11 cellular contexts compared by ENCODE assay signal in genomic region chr19:11580665-11581418, GRCh38. TPM values are rescaled to one million over a fixed set of nuclear protein-coding genes. Genes with fewer than 3 reads are reported as not detected.
DNase-seq lines count a peak whose midpoint lies in the region; ATAC-seq and TF ChIP-seq lines count a peak whose summit lies in the region.
"Had no signal": no experiment of that assay in that cellular context is flagged by ENCODE, and none has a peak within 500 bp of the region (broad histone marks: within the 10 kb centered on the region; RNA-seq: fewer than 3 reads in every experiment).

No MANE protein-coding gene starts in this region.

- peaks cover 2 to 16% (median 7%) of the 10 kb centered on the region in 3 donors for H3K27me3 Mint-ChIP-seq in CD14-positive monocyte (ENCODE audit: low read depth in 3 of 3)
- no peaks in the 10 kb centered on the region for H3K27me3 Mint-ChIP-seq in activated naive CD8-positive, alpha-beta T cell treated with anti-CD3 and anti-CD28 coated beads, Interleukin-2, amount 10 ng/mL, durations not matched to agents 7 days and 5 days

- H3K9ac ChIP-seq in smooth muscle cell (ENCODE audit: low read depth), result no peak overlapping the region

- H3K36me3 ChIP-seq in right lobe of liver, result no peaks in the 10 kb centered on the region
- H3K36me3 ChIP-seq in smooth muscle cell (ENCODE audit: low read depth), result no peaks in the 10 kb centered on the region

- H3K4me3 ChIP-seq in HL-60 (replicated peaks; ENCODE audit: insufficient read depth, low read length), result no peak overlapping the region
- H3K4me3 ChIP-seq in right lobe of liver, result no peak overlapping the region
- H3K4me3 ChIP-seq in smooth muscle cell, result no peak overlapping the region

- peaks cover 0 to 13% (median 0%) of the 10 kb centered on the region in 7 donors for H3K9me3 Mint-ChIP-seq in CD14-positive monocyte
- no peaks in the 10 kb centered on the region for H3K9me3 Mint-ChIP-seq in activated naive CD8-positive, alpha-beta T cell treated with anti-CD3 and anti-CD28 coated beads, Interleukin-2, amount 10 ng/mL, durations not matched to agents 7 days and 5 days

- H3K4me1 Mint-ChIP-seq in CD14-positive monocyte, result peaks cover 82% of the 10 kb centered on the region
- H3K4me1 Mint-ChIP-seq in activated naive CD8-positive, alpha-beta T cell treated with anti-CD3 and anti-CD28 coated beads, Interleukin-2, amount 10 ng/mL, durations not matched to agents 7 days and 5 days, result peaks cover 25% of the 10 kb centered on the region

- TF ChIP-seq CTCF in CD14-positive monocyte (IDR thresholded peaks at IDR 0.05) (no peak), HL-60 (IDR thresholded peaks at IDR 0.05; ENCODE audit: insufficient read depth, low read length) (no peak), right lobe of liver (IDR thresholded peaks at IDR 0.05) (no peak), smooth muscle cell (IDR thresholded peaks at IDR 0.05; ENCODE audit: borderline replicate concordance, insufficient read depth, poor library complexity, severe bottlenecking) (no peak)

- H3K27me3 ChIP-seq in HL-60 (ENCODE audit: insufficient read depth, poor library complexity, severe bottlenecking) (no peaks in the 10 kb centered on the region), right lobe of liver (no peaks in the 10 kb centered on the region), smooth muscle cell (ENCODE audit: low read depth) (peaks cover 14% of the 10 kb centered on the region)

- no peaks in the 10 kb centered on the region for H3K79me2 ChIP-seq in smooth muscle cell (ENCODE audit: low read depth)

- no peak overlapping the region for H3K4me2 ChIP-seq in smooth muscle cell

- intact Hi-C loops in CD14-positive monocyte (cut with micrococcal nuclease) (loop anchor here in 1 of 2 donors (5.0 kb wide), 1 partner anchor 54 kb away; the partner anchor contains the start of gene ECSIT), right lobe of liver (cut with DNase I) (no loop called here)

- H3F3A ChIP-seq in smooth muscle cell (ENCODE audit: low read depth), result no peaks in the 10 kb centered on the region

- H3K9me3 ChIP-seq in right lobe of liver (no peaks in the 10 kb centered on the region), smooth muscle cell (replicated peaks; ENCODE audit: low read depth) (no peaks in the 10 kb centered on the region)

- no peak for ATAC-seq in activated naive CD8-positive, alpha-beta T cell treated with anti-CD3 and anti-CD28 coated beads, Interleukin-2, amount 10 ng/mL, durations not matched to agents 7 days and 5 days (ENCODE audit: low read depth)
- peak; percentile 48 to 74 (median 54) for ATAC-seq in right lobe of liver
- no peak for ATAC-seq in GM19395 (IDR thresholded peaks at IDR 0.05; ENCODE audit: unreplicated experiment)

- H3K4me3 Mint-ChIP-seq in CD14-positive monocyte, result peak overlapping the region; percentile 60 to 70
- peak overlapping the region; percentile 83 for H3K4me3 Mint-ChIP-seq in activated naive CD8-positive, alpha-beta T cell treated with anti-CD3 and anti-CD28 coated beads, Interleukin-2, amount 10 ng/mL, durations not matched to agents 7 days and 5 days

- H3K27ac ChIP-seq in HL-60 (replicated peaks) (peak overlapping the region; percentile 17; the same call in 1 of the 2 replicates), right lobe of liver (peak overlapping the region in 1 of 3 donors; percentile 6), smooth muscle cell (ENCODE audit: low read depth) (no peak overlapping the region)

- no peak for TF ChIP-seq POLR2A in right lobe of liver (IDR thresholded peaks at IDR 0.05)

- peak overlapping the region; percentile 88 to 99 (median 97) for H3K27ac Mint-ChIP-seq in CD14-positive monocyte
- H3K27ac Mint-ChIP-seq in activated naive CD8-positive, alpha-beta T cell treated with anti-CD3 and anti-CD28 coated beads, Interleukin-2, amount 10 ng/mL, durations not matched to agents 7 days and 5 days, result peak overlapping the region; percentile 92

- no peaks in the 10 kb centered on the region for H4K20me1 ChIP-seq in smooth muscle cell (ENCODE audit: low read depth)

- DNase-seq in CD14-positive monocyte (ENCODE audit: low spot score), result peak; percentile 58
- no peak for DNase-seq in HL-60 (ENCODE audit: low read depth in 1 of 2, low spot score in 1 of 2)
- DNase-seq in activated naive CD8-positive, alpha-beta T cell treated with anti-CD3 and anti-CD28 coated beads, Interleukin-2, amount 10 ng/mL, durations not matched to agents 7 days and 5 days, result no peak
- peak in 1 of 3 donors; percentile 49 for DNase-seq in right lobe of liver
- DNase-seq in smooth muscle cell (lab: John Stamatoyannopoulos, UW; ENCODE audit: unreplicated experiment), result no peak
- no peak for DNase-seq in occipital lobe (lab: John Stamatoyannopoulos, UW)
- DNase-seq in SK-N-DZ (ENCODE audit: low spot score), result no peak
- DNase-seq: HCEC 1CT, NCI-H1930 had no signal

- H3K36me3 Mint-ChIP-seq in CD14-positive monocyte, result peaks cover under 1 to 6% of the 10 kb centered on the region in 2 donors
- H3K36me3 Mint-ChIP-seq in activated naive CD8-positive, alpha-beta T cell treated with anti-CD3 and anti-CD28 coated beads, Interleukin-2, amount 10 ng/mL, durations not matched to agents 7 days and 5 days, result peaks cover 5% of the 10 kb centered on the region

- WGBS in right lobe of liver (ENCODE audit: insufficient coverage, low coverage, low lambda C conversion rate, missing lambda C conversion rate), result 63% methylated on average over 9 of the region's 10 CpGs
- 83% methylated on average over 10 of the region's 10 CpGs for WGBS in smooth muscle cell (ENCODE audit: low lambda C conversion rate)

- H2AFZ ChIP-seq in smooth muscle cell (ENCODE audit: low read depth), result no peak overlapping the region

- POLR2A ChIA-PET in activated naive CD8-positive, alpha-beta T cell treated with anti-CD3 and anti-CD28 coated beads, Interleukin-2, amount 10 ng/mL, durations not matched to agents 7 days and 5 days (lab: Charles Lee), result interaction anchor here (0.7 to 2.0 kb wide), 5 partner anchors 13 to 480 kb away, joined by 3 to 9 read pairs (median 9); partner anchors contain the start of genes ELOF1 and ZNF627

- peaks cover 0 to 5% (median 0%) of the 10 kb centered on the region in 4 donors for H3K4me1 ChIP-seq in right lobe of liver
- no peaks in the 10 kb centered on the region for H3K4me1 ChIP-seq in smooth muscle cell (ENCODE audit: low read depth)

RNA-seq across cellular contexts. Expression of gene ACP5, which starts 3.4 kb away (rescaled TPM):
- 10 to 100 TPM; 20.1 to 31.2 TPM for polyA plus RNA-seq in CD14-positive monocyte
- 10 to 100 TPM; 32.0 to 35.0 TPM for total RNA-seq in activated naive CD8-positive, alpha-beta T cell treated with anti-CD3 and anti-CD28 coated beads, Interleukin-2, amount 10 ng/mL, durations not matched to agents 7 days and 5 days
- total RNA-seq in right lobe of liver, result 10 to 100 TPM; 10.4 to 28.5 (median 21.5) TPM
- total RNA-seq in smooth muscle cell, result 1.9 and 19.8 TPM in 2 replicates
- polyA plus RNA-seq in smooth muscle cell, result 0.89 and 1.9 TPM in 2 replicates
- total RNA-seq in occipital lobe, result 0.78 TPM
- 4.1 and 6.8 TPM in 2 replicates for polyA plus RNA-seq in SK-N-DZ (2014; cell fraction: cytosol; rRNA removed)
- 3.3 and 5.2 TPM in 2 replicates for polyA plus RNA-seq in SK-N-DZ (2014; cell fraction: nucleus; rRNA removed)

RNA-seq across cellular contexts. Expression of gene ZNF627, which starts 16.4 kb away (rescaled TPM):
- polyA plus RNA-seq in CD14-positive monocyte, result 1 to 10 TPM; 3.4 to 3.7 TPM
- 1 to 10 TPM; 9.0 to 9.6 TPM for total RNA-seq in activated naive CD8-positive, alpha-beta T cell treated with anti-CD3 and anti-CD28 coated beads, Interleukin-2, amount 10 ng/mL, durations not matched to agents 7 days and 5 days
- total RNA-seq in right lobe of liver, result 1 to 10 TPM; 2.7 to 5.4 (median 4.6) TPM
- 24.1 and 26.9 TPM in 2 replicates for total RNA-seq in smooth muscle cell
- 10.6 and 11.7 TPM in 2 replicates for polyA plus RNA-seq in smooth muscle cell
- 82.0 TPM for total RNA-seq in occipital lobe
- 16.6 and 21.0 TPM in 2 replicates for polyA plus RNA-seq in SK-N-DZ (2014; cell fraction: cytosol; rRNA removed)
- 10.4 and 17.8 TPM in 2 replicates for polyA plus RNA-seq in SK-N-DZ (2014; cell fraction: nucleus; rRNA removed)

RNA-seq across cellular contexts. Expression of gene ELOF1, which starts 21.8 kb away (rescaled TPM):
- 10 to 100 TPM; 77.5 to 95.5 TPM for polyA plus RNA-seq in CD14-positive monocyte
- 10 to 100 TPM; 47.0 to 49.0 TPM for total RNA-seq in activated naive CD8-positive, alpha-beta T cell treated with anti-CD3 and anti-CD28 coated beads, Interleukin-2, amount 10 ng/mL, durations not matched to agents 7 days and 5 days
- 10 to 100 TPM; 21.9 to 33.5 (median 24.9) TPM for total RNA-seq in right lobe of liver
- total RNA-seq in smooth muscle cell, result 18.6 and 20.3 TPM in 2 replicates
- 71.4 and 74.8 TPM in 2 replicates for polyA plus RNA-seq in smooth muscle cell
- total RNA-seq in occipital lobe, result 14.2 TPM
- polyA plus RNA-seq in SK-N-DZ (2014; cell fraction: cytosol; rRNA removed), result 50.5 and 52.7 TPM in 2 replicates
- 21.0 and 27.4 TPM in 2 replicates for polyA plus RNA-seq in SK-N-DZ (2014; cell fraction: nucleus; rRNA removed)

RNA-seq across cellular contexts. Expression of gene CNN1, which starts 42.2 kb away (rescaled TPM):
- not detected for polyA plus RNA-seq in CD14-positive monocyte
- not detected for total RNA-seq in activated naive CD8-positive, alpha-beta T cell treated with anti-CD3 and anti-CD28 coated beads, Interleukin-2, amount 10 ng/mL, durations not matched to agents 7 days and 5 days
- 1 to 10 TPM in 4 of 6 experiments, under 1 TPM in 2; 0.71 to 8.5 (median 1.0) TPM for total RNA-seq in right lobe of liver
- 72.8 and 77.8 TPM in 2 replicates for total RNA-seq in smooth muscle cell
- polyA plus RNA-seq in smooth muscle cell, result 99.5 and 125 TPM in 2 replicates
- total RNA-seq in occipital lobe, result not detected
- 10.9 and 22.8 TPM in 2 replicates for polyA plus RNA-seq in SK-N-DZ (2014; cell fraction: cytosol; rRNA removed)
- 4.8 and 10.8 TPM in 2 replicates for polyA plus RNA-seq in SK-N-DZ (2014; cell fraction: nucleus; rRNA removed)
- total RNA-seq: dermis microvascular lymphatic vessel endothelial cell had no signal

RNA-seq across cellular contexts. Expression of gene ECSIT, which starts 51.9 kb away (rescaled TPM):
- polyA plus RNA-seq in CD14-positive monocyte (10 to 100 TPM; 26.4 to 28.3 TPM), smooth muscle cell (32.1 and 34.1 TPM in 2 replicates)
- total RNA-seq in activated naive CD8-positive, alpha-beta T cell treated with anti-CD3 and anti-CD28 coated beads, Interleukin-2, amount 10 ng/mL, durations not matched to agents 7 days and 5 days, result 10 to 100 TPM; 34.7 to 37.1 TPM
- total RNA-seq in right lobe of liver (10 to 100 TPM; 25.0 to 45.5 (median 37.7) TPM), smooth muscle cell (20.7 and 21.1 TPM in 2 replicates), occipital lobe (25.3 TPM)
- polyA plus RNA-seq in SK-N-DZ (2014; cell fraction: cytosol; rRNA removed), result 80.7 and 86.5 TPM in 2 replicates
- 105 and 118 TPM in 2 replicates for polyA plus RNA-seq in SK-N-DZ (2014; cell fraction: nucleus; rRNA removed)

Comparison
In these comparisons a context has a peak if more than half of its experiments do, and no peak if none do; other contexts are left out.
1. ATAC-seq: peak in right lobe of liver (4 of 4); none in activated naive CD8-positive, alpha-beta T cell treated with anti-CD3 and anti-CD28 coated beads, Interleukin-2, amount 10 ng/mL, durations not matched to agents 7 days and 5 days (single experiment) and GM19395 (single experiment).